In the genomic region with DNA sequence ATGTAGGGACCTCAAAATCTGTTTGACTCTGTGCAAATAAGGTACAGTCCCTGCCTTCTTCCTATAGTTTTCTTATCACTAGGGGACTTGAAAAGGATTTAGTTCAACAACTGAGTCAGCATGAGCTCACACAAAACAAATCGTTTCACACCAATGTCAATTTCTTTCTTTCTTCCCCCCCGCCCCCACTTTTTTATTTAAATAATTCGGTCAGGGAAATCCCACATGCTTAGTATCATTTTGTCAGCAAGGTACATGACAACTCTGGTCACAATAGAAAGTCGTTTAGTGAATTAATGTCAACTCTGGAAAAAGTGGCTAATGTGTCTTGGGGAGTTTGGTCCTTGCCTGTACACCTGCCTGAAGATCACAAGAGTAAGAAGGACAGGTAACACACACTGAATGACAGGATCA, we compare ENCODE assay signal across 1 cellular context.
TF ChIP-seq lines count a peak whose summit lies in the region.

No MANE protein-coding gene starts in this region.

TF ChIP-seq in GM12878, 131 proteins besides CTCF, POLR2A, EP300 and RAD21 (continued from another document and continues in another):
- TF ChIP-seq, protein P1, sequence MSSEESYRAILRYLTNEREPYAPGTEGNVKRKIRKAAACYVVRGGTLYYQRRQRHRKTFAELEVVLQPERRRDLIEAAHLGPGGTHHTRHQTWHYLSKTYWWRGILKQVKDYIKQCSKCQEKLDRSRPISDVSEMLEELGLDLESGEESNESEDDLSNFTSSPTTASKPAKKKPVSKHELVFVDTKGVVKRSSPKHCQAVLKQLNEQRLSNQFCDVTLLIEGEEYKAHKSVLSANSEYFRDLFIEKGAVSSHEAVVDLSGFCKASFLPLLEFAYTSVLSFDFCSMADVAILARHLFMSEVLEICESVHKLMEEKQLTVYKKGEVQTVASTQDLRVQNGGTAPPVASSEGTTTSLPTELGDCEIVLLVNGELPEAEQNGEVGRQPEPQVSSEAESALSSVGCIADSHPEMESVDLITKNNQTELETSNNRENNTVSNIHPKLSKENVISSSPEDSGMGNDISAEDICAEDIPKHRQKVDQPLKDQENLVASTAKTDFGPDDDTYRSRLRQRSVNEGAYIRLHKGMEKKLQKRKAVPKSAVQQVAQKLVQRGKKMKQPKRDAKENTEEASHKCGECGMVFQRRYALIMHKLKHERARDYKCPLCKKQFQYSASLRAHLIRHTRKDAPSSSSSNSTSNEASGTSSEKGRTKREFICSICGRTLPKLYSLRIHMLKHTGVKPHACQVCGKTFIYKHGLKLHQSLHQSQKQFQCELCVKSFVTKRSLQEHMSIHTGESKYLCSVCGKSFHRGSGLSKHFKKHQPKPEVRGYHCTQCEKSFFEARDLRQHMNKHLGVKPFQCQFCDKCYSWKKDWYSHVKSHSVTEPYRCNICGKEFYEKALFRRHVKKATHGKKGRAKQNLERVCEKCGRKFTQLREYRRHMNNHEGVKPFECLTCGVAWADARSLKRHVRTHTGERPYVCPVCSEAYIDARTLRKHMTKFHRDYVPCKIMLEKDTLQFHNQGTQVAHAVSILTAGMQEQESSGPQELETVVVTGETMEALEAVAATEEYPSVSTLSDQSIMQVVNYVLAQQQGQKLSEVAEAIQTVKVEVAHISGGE (CRISPR knock-in tag; IDR thresholded peaks at IDR 0.05): no peak
- TF ChIP-seq YBX1 (IDR thresholded peaks at IDR 0.05): no peak
- peak; percentile 96 for TF ChIP-seq POU2F2 (IDR thresholded peaks at IDR 0.05; ENCODE audit: borderline replicate concordance, low read depth, low read length)
- no peak for TF ChIP-seq TCF7 (IDR thresholded peaks at IDR 0.05; ENCODE audit: borderline replicate concordance)
- TF ChIP-seq WRNIP1 (IDR thresholded peaks at IDR 0.05; ENCODE audit: borderline replicate concordance, low read depth, low read length): no peak
- TF ChIP-seq ATF3 (IDR thresholded peaks at IDR 0.05; ENCODE audit: borderline replicate concordance, extremely low read depth, low read depth, low read length): no peak
- TF ChIP-seq FOXK2 (IDR thresholded peaks at IDR 0.05): no peak
- TF ChIP-seq SRF (IDR thresholded peaks at IDR 0.05; ENCODE audit: low read depth in 2 of 2, low read length in 2 of 2): no peak
- TF ChIP-seq ATF7 (IDR thresholded peaks at IDR 0.05; ENCODE audit: low read depth): peak; percentile 98
- no peak for TF ChIP-seq SIX5 (IDR thresholded peaks at IDR 0.05; ENCODE audit: low read depth, low read length, severe bottlenecking)
- no peak for TF ChIP-seq SP1 (IDR thresholded peaks at IDR 0.05; ENCODE audit: low read depth, low read length)
- TF ChIP-seq GABPA (IDR thresholded peaks at IDR 0.05; ENCODE audit: low read depth): no peak
- no peak for TF ChIP-seq SPI1 (IDR thresholded peaks at IDR 0.05; ENCODE audit: borderline replicate concordance, insufficient read depth, low read depth, low read length)
- TF ChIP-seq MYB (IDR thresholded peaks at IDR 0.05; ENCODE audit: borderline replicate concordance, low read depth, low read length): no peak
- no peak for TF ChIP-seq ZZZ3 (IDR thresholded peaks at IDR 0.05; ENCODE audit: control insufficient read depth, insufficient read length, low read depth)
- TF ChIP-seq DPF2 (IDR thresholded peaks at IDR 0.05): peak; percentile 54; the same call in 1 of the 2 replicates
- TF ChIP-seq, protein P2, sequence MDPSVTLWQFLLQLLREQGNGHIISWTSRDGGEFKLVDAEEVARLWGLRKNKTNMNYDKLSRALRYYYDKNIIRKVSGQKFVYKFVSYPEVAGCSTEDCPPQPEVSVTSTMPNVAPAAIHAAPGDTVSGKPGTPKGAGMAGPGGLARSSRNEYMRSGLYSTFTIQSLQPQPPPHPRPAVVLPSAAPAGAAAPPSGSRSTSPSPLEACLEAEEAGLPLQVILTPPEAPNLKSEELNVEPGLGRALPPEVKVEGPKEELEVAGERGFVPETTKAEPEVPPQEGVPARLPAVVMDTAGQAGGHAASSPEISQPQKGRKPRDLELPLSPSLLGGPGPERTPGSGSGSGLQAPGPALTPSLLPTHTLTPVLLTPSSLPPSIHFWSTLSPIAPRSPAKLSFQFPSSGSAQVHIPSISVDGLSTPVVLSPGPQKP (IDR thresholded peaks at IDR 0.05; ENCODE audit: low read depth, low read length): no peak
- TF ChIP-seq NRF1 (conservative IDR thresholded peaks at IDR 0.05; ENCODE audit: low read depth, low read length): no peak
- TF ChIP-seq EED (IDR thresholded peaks at IDR 0.05; ENCODE audit: low read depth): peak; percentile 53; the same call in 1 of the 2 replicates
- peak; percentile 95 for TF ChIP-seq CREB1 (IDR thresholded peaks at IDR 0.05; ENCODE audit: low read depth)
- TF ChIP-seq KDM1A (IDR thresholded peaks at IDR 0.05; ENCODE audit: borderline replicate concordance): no peak
- TF ChIP-seq HSF1 (IDR thresholded peaks at IDR 0.05; ENCODE audit: low read depth, low read length): no peak
- no peak for TF ChIP-seq RAD51 (IDR thresholded peaks at IDR 0.05)
- TF ChIP-seq BCL11A (IDR thresholded peaks at IDR 0.05; ENCODE audit: low read depth, low read length): peak; percentile 72
- TF ChIP-seq ZSCAN29 (IDR thresholded peaks at IDR 0.05): no peak
- TF ChIP-seq ZNF24 (IDR thresholded peaks at IDR 0.05): peak; percentile 94
- TF ChIP-seq HCFC1 (IDR thresholded peaks at IDR 0.05; ENCODE audit: low read length): no peak
- TF ChIP-seq, protein P3, sequence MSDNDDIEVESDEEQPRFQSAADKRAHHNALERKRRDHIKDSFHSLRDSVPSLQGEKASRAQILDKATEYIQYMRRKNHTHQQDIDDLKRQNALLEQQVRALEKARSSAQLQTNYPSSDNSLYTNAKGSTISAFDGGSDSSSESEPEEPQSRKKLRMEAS (IDR thresholded peaks at IDR 0.05; ENCODE audit: low read depth, low read length): no peak
- TF ChIP-seq RFX5 (IDR thresholded peaks at IDR 0.05; ENCODE audit: low read depth, low read length): no peak
- TF ChIP-seq CEBPZ (IDR thresholded peaks at IDR 0.05; ENCODE audit: low read depth, low read length): no peak
- TF ChIP-seq SMAD1 (IDR thresholded peaks at IDR 0.05; ENCODE audit: low read depth, partially characterized antibody): peak; percentile 36
- peak; percentile 85 for TF ChIP-seq SKIL (IDR thresholded peaks at IDR 0.05; ENCODE audit: low read depth, poor library complexity, severe bottlenecking)
- peak; percentile 57; the same call in 1 of the 2 replicates for TF ChIP-seq NR2F1 (conservative IDR thresholded peaks at IDR 0.05)
- TF ChIP-seq TARDBP (IDR thresholded peaks at IDR 0.05; ENCODE audit: borderline replicate concordance): no peak
- TF ChIP-seq PAX5 (IDR thresholded peaks at IDR 0.05; ENCODE audit: borderline replicate concordance, low read depth, low read length): peak; percentile 42; the same call in 1 of the 2 replicates
- TF ChIP-seq MTA2 (IDR thresholded peaks at IDR 0.05; ENCODE audit: low read depth): peak; percentile 93
- no peak for TF ChIP-seq ZNF274 (IDR thresholded peaks at IDR 0.05; ENCODE audit: insufficient read depth, insufficient read length)
- TF ChIP-seq MXI1 (IDR thresholded peaks at IDR 0.05; ENCODE audit: low read depth, low read length): no peak
- TF ChIP-seq LARP7 (IDR thresholded peaks at IDR 0.05): no peak
- TF ChIP-seq, protein P4, sequence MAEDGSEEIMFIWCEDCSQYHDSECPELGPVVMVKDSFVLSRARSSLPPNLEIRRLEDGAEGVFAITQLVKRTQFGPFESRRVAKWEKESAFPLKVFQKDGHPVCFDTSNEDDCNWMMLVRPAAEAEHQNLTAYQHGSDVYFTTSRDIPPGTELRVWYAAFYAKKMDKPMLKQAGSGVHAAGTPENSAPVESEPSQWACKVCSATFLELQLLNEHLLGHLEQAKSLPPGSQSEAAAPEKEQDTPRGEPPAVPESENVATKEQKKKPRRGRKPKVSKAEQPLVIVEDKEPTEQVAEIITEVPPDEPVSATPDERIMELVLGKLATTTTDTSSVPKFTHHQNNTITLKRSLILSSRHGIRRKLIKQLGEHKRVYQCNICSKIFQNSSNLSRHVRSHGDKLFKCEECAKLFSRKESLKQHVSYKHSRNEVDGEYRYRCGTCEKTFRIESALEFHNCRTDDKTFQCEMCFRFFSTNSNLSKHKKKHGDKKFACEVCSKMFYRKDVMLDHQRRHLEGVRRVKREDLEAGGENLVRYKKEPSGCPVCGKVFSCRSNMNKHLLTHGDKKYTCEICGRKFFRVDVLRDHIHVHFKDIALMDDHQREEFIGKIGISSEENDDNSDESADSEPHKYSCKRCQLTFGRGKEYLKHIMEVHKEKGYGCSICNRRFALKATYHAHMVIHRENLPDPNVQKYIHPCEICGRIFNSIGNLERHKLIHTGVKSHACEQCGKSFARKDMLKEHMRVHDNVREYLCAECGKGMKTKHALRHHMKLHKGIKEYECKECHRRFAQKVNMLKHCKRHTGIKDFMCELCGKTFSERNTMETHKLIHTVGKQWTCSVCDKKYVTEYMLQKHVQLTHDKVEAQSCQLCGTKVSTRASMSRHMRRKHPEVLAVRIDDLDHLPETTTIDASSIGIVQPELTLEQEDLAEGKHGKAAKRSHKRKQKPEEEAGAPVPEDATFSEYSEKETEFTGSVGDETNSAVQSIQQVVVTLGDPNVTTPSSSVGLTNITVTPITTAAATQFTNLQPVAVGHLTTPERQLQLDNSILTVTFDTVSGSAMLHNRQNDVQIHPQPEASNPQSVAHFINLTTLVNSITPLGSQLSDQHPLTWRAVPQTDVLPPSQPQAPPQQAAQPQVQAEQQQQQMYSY (CRISPR knock-in tag; IDR thresholded peaks at IDR 0.05): no peak
- peak; percentile 91; the same call in 1 of the 2 replicates for TF ChIP-seq STAT3 (IDR thresholded peaks at IDR 0.05; ENCODE audit: low read depth, low read length)
- no peak for TF ChIP-seq E4F1 (IDR thresholded peaks at IDR 0.05; ENCODE audit: borderline replicate concordance, partially characterized antibody)
- peak; percentile 59; the same call in 1 of the 2 replicates for TF ChIP-seq ZNF217 (IDR thresholded peaks at IDR 0.05)
- TF ChIP-seq STAT1 (conservative IDR thresholded peaks at IDR 0.05): no peak
- no peak for TF ChIP-seq PAX8 (IDR thresholded peaks at IDR 0.05)
- TF ChIP-seq MEF2B (IDR thresholded peaks at IDR 0.05; ENCODE audit: partially characterized antibody, poor library complexity, severe bottlenecking): peak; percentile 50
